ENCODE assay signal across 8 cellular contexts in genomic region chr19:47035495-47036232, GRCh38. TPM values are rescaled to one million over a fixed set of nuclear protein-coding genes. Genes with fewer than 3 reads are reported as not detected.
DNase-seq lines count a peak whose midpoint lies in the region; ATAC-seq and TF ChIP-seq lines count a peak whose summit lies in the region.

No MANE protein-coding gene starts in this region.

- DNase-seq in HS-5 (ENCODE audit: low read depth) (peak; percentile 60), NK-92 (lab: John Stamatoyannopoulos, UW; ENCODE audit: unreplicated experiment) (peak; percentile 70), mesenchymal stem cell (peak; percentile 76)
- peak; percentile 100 for DNase-seq in activated CD8-positive, alpha-beta memory T cell treated with anti-CD3 and anti-CD28 coated beads for 24 hours
- DNase-seq in effector memory CD8-positive, alpha-beta T cell: peak; percentile 96 to 100 (median 99)
- peak; percentile 82 for DNase-seq in stimulated activated CD8-positive, alpha-beta memory T cell treated with anti-CD3 and anti-CD28 coated beads, Interleukin-12 subunit alpha, Interleukin-12 subunit beta, amount 100 ng/mL, for 24 hours (ENCODE audit: extremely low read depth)

- peaks cover 0 to 7% of the 10 kb centered on the region in 2 experiments for H3K27me3 ChIP-seq in mesenchymal stem cell (ENCODE audit: control insufficient read depth in 1 of 2, insufficient read depth in 1 of 2, low read length in 2 of 2)

- peaks cover 15 to 23% of the 10 kb centered on the region in 2 donors for H3K27me3 Mint-ChIP-seq in effector memory CD8-positive, alpha-beta T cell

- H4K91ac ChIP-seq in mesenchymal stem cell (ENCODE audit: low read length): peak overlapping the region; percentile 9

- peaks cover 6% of the 10 kb centered on the region for H3K4me1 ChIP-seq in mesenchymal stem cell (ENCODE audit: control insufficient read depth, insufficient read depth, low read depth, low read length)

- H2BK15ac ChIP-seq in mesenchymal stem cell (ENCODE audit: low read depth, poor library complexity, severe bottlenecking): no peak overlapping the region

- H3K36me3 ChIP-seq in mesenchymal stem cell (ENCODE audit: control insufficient read depth in 1 of 2, insufficient read depth in 2 of 2, low read depth in 1 of 2, low read length in 2 of 2): peaks cover 0 to 11% of the 10 kb centered on the region in 2 experiments

- WGBS in mesenchymal stem cell: 20% methylated on average over 18 of the region's 34 CpGs

- H2BK12ac ChIP-seq in mesenchymal stem cell (ENCODE audit: low read length in 2 of 2): no peak overlapping the region

- H3K4me1 Mint-ChIP-seq in effector memory CD8-positive, alpha-beta T cell (ENCODE audit: low read depth in 2 of 2): peaks cover 11 to 21% of the 10 kb centered on the region in 2 donors

- no peak overlapping the region for H4K8ac ChIP-seq in mesenchymal stem cell (ENCODE audit: low read length)

- H2AK5ac ChIP-seq in mesenchymal stem cell (ENCODE audit: low read length, severe bottlenecking): no peak overlapping the region

- H3K4me2 ChIP-seq in mesenchymal stem cell (ENCODE audit: low read length, poor library complexity, severe bottlenecking): peak overlapping the region; percentile 73

- H3K9ac ChIP-seq in mesenchymal stem cell (ENCODE audit: low read length): peak overlapping the region; percentile 82

- TF ChIP-seq CTCF in C4-2B (conservative IDR thresholded peaks at IDR 0.05): peak; percentile 86

- H3K14ac ChIP-seq in mesenchymal stem cell (ENCODE audit: low read length in 2 of 2): no peak overlapping the region

- peak; percentile 88 for ATAC-seq in GM19372 (IDR thresholded peaks at IDR 0.05; ENCODE audit: low read depth, unreplicated experiment)
- peak; percentile 95 for ATAC-seq in effector memory CD8-positive, alpha-beta T cell (replicated peaks)

- no peak overlapping the region for H3K23ac ChIP-seq in mesenchymal stem cell (ENCODE audit: low read length in 2 of 2)

- H3K18ac ChIP-seq in mesenchymal stem cell (ENCODE audit: low read depth in 1 of 2, low read length in 2 of 2): no peak overlapping the region

- no peak overlapping the region for H2BK120ac ChIP-seq in mesenchymal stem cell (ENCODE audit: low read depth, low read length)

- peak overlapping the region; percentile 29 to 64 for H3K27ac Mint-ChIP-seq in effector memory CD8-positive, alpha-beta T cell

- H3K27ac ChIP-seq in C4-2B (peak overlapping the region; percentile 31), mesenchymal stem cell (ENCODE audit: low read length, poor library complexity, severe bottlenecking) (no peak overlapping the region)

- H3K4me3 Mint-ChIP-seq in effector memory CD8-positive, alpha-beta T cell: peak overlapping the region; percentile 80

- H3K4me3 ChIP-seq in mesenchymal stem cell (ENCODE audit: insufficient read depth in 1 of 2, low read depth in 1 of 2, low read length in 2 of 2): peak overlapping the region; percentile 28 to 81

- H3K4ac ChIP-seq in mesenchymal stem cell (ENCODE audit: low read depth in 1 of 2, low read length in 2 of 2): peak overlapping the region in 1 of 2 experiments; percentile 27

- H3K79me1 ChIP-seq in mesenchymal stem cell (replicated peaks; ENCODE audit: low read length, poor library complexity, severe bottlenecking): peaks cover 3% of the 10 kb centered on the region

- H3K9me3 Mint-ChIP-seq in effector memory CD8-positive, alpha-beta T cell: no peaks in the 10 kb centered on the region

- no peak overlapping the region for H2AFZ ChIP-seq in mesenchymal stem cell (ENCODE audit: low read depth, low read length)

- peaks cover 16% of the 10 kb centered on the region for H3K36me3 Mint-ChIP-seq in effector memory CD8-positive, alpha-beta T cell (ENCODE audit: insufficient read depth)

- H2BK5ac ChIP-seq in mesenchymal stem cell (ENCODE audit: low read depth, low read length, poor library complexity, severe bottlenecking): no peak overlapping the region

- H3K9me3 ChIP-seq in mesenchymal stem cell (ENCODE audit: control insufficient read depth, low read length): no peaks in the 10 kb centered on the region

RNA-seq across cellular contexts. Expression of gene TMEM160, which starts 12.8 kb away (rescaled TPM):
- 28.2 TPM for polyA plus RNA-seq in mesenchymal stem cell (2013, experiment 1 of 2)
- 28.5 TPM for polyA plus RNA-seq in mesenchymal stem cell (2013, experiment 2 of 2)

RNA-seq across cellular contexts. Expression of gene NPAS1, which starts 16.0 kb away (rescaled TPM):
- 0.41 TPM for polyA plus RNA-seq in mesenchymal stem cell (2013, experiment 1 of 2)
- 0.47 TPM for polyA plus RNA-seq in mesenchymal stem cell (2013, experiment 2 of 2)
